Comparison of ENCODE assay signal across 22 cellular contexts in genomic region chr5:53792338-53792737, GRCh38.
"Had no signal": no experiment of that assay in that cellular context is flagged by ENCODE, and none has a peak within 500 bp of the region (broad histone marks: within the 10 kb centered on the region; RNA-seq: fewer than 3 reads in every experiment).

No MANE protein-coding gene starts in this region.

- DNase-seq: Kasumi-1, MV-4-11, NCI-H1048, NCI-H1105, NCI-H1417, NCI-H1436 treated with DMSO at 0.1 percent for 48 hours, NCI-H1694, NCI-H187 treated with DMSO at 0.1 percent for 48 hours, NCI-H2029 treated with DMSO at 0.1 percent for 48 hours, NCI-H2171 treated with DMSO at 0.1 percent for 48 hours, NCI-H345, NCI-H446 treated with DMSO at 0.1 percent for 48 hours, NCI-H524, NCI-H526 treated with DMSO at 0.1 percent for 48 hours, NCI-H748 treated with DMSO at 0.1 percent for 48 hours, SHP77 had no signal

- H3K27ac ChIP-seq: HL-60, KMS-11, RWPE1 had no signal

- H3K9ac ChIP-seq: KMS-11 had no signal

- H3K4me3 ChIP-seq: K562 had no signal

- H3K4me2 ChIP-seq: KMS-11 had no signal

- ATAC-seq: K562, Panc1, SK-N-SH treated with all-trans-retinoic acid at 6 μM for 48 hours had no signal
